ENCODE assay signal across 10 cellular contexts in genomic region chr13:40517486-40518311, GRCh38.
DNase-seq lines count a peak whose midpoint lies in the region; ATAC-seq lines count a peak whose summit lies in the region.
"Had no signal": no experiment of that assay in that cellular context is flagged by ENCODE, and none has a peak within 500 bp of the region (broad histone marks: within the 10 kb centered on the region; RNA-seq: fewer than 3 reads in every experiment).

No MANE protein-coding gene starts in this region.

- no peak overlapping the region for H2AK5ac ChIP-seq in trophoblast cell (ENCODE audit: low read length)

- DNase-seq in trophoblast cell (no peak), islet precursor cell (no peak), NCI-H2171 (lab: John Stamatoyannopoulos, UW) (no peak), SKM-1 (lab: John Stamatoyannopoulos, UW; ENCODE audit: unreplicated experiment) (no peak)
- DNase-seq: NCI-H69, nucleus accumbens, testis had no signal

- no peak overlapping the region for H3K4me3 ChIP-seq in trophoblast cell (ENCODE audit: low read depth, low read length)
- H3K4me3 ChIP-seq: testis had no signal

- H4K8ac ChIP-seq in trophoblast cell (ENCODE audit: low read depth, low read length): no peak overlapping the region

- no peaks in the 10 kb centered on the region for H3K79me1 ChIP-seq in trophoblast cell (ENCODE audit: low read length)

- H3K14ac ChIP-seq in trophoblast cell (ENCODE audit: low read length): no peak overlapping the region

- H4K91ac ChIP-seq in trophoblast cell (ENCODE audit: low read depth, low read length): no peak overlapping the region

- no peak overlapping the region for H3K4ac ChIP-seq in trophoblast cell (ENCODE audit: low read depth, low read length)

- H3K9ac ChIP-seq in trophoblast cell (ENCODE audit: low read length): peak overlapping the region; percentile 0

- H4K12ac ChIP-seq in trophoblast cell (ENCODE audit: low read depth, low read length): no peak overlapping the region

- H2AFZ ChIP-seq in trophoblast cell (ENCODE audit: insufficient read depth, low read length, poor library complexity): no peak overlapping the region

- no peak overlapping the region for H3K4me2 ChIP-seq in trophoblast cell (ENCODE audit: low read length)

- H2BK12ac ChIP-seq in trophoblast cell (ENCODE audit: low read length): no peak overlapping the region

- H3K18ac ChIP-seq in trophoblast cell (ENCODE audit: low read length): no peak overlapping the region

- WGBS in trophoblast cell (ENCODE audit: extremely low coverage, insufficient coverage, insufficient read length): no CpG with 5 or more reads among the region's 6 CpGs

- peak; percentile 90 for ATAC-seq in GM18870 (IDR thresholded peaks at IDR 0.05; ENCODE audit: unreplicated experiment)
- peak; percentile 74 for ATAC-seq in GM21515 (IDR thresholded peaks at IDR 0.05; ENCODE audit: unreplicated experiment)
- ATAC-seq in HG03439 (IDR thresholded peaks at IDR 0.05; ENCODE audit: unreplicated experiment): peak; percentile 79

- no peak overlapping the region for H3K23ac ChIP-seq in trophoblast cell (ENCODE audit: low read length)

- H3K9me3 ChIP-seq in trophoblast cell (ENCODE audit: insufficient read depth, low read depth, low read length): no peaks in the 10 kb centered on the region
- H3K9me3 ChIP-seq: testis had no signal

- H3K27ac ChIP-seq in trophoblast cell (ENCODE audit: low read depth, low read length): no peak overlapping the region
- H3K27ac ChIP-seq: testis had no signal

- H2BK5ac ChIP-seq in trophoblast cell (ENCODE audit: low read depth, low read length, poor library complexity): no peak overlapping the region

- no peaks in the 10 kb centered on the region for H3K27me3 ChIP-seq in trophoblast cell (ENCODE audit: insufficient read depth, low read length)
- H3K27me3 ChIP-seq: testis had no signal

- no peaks in the 10 kb centered on the region for H3K4me1 ChIP-seq in trophoblast cell (ENCODE audit: control insufficient read depth in 1 of 2, insufficient read depth in 2 of 2, low read length in 2 of 2)
- H3K4me1 ChIP-seq: testis had no signal

- H3K79me2 ChIP-seq in trophoblast cell (ENCODE audit: control insufficient read depth, insufficient read depth, low read length, poor library complexity): no peaks in the 10 kb centered on the region

- no peaks in the 10 kb centered on the region for H3K36me3 ChIP-seq in trophoblast cell (ENCODE audit: control insufficient read depth in 1 of 2, insufficient read depth in 2 of 2, low read length in 2 of 2)

- no peak overlapping the region for H2BK120ac ChIP-seq in trophoblast cell (ENCODE audit: insufficient read depth, low read length, poor library complexity)
